8 cellular contexts compared by ENCODE assay signal in genomic region chr2:86623549-86624547, GRCh38. TPM values are rescaled to one million over a fixed set of nuclear protein-coding genes. Genes with fewer than 3 reads are reported as not detected.
DNase-seq lines count a peak whose midpoint lies in the region; TF ChIP-seq lines count a peak whose summit lies in the region.

RNF103 (minus strand) TSS chr2:86623865; CDS start chr2:86622886, 979 bp downstream.

- DNase-seq in EL, result peak; percentile 90
- peak; percentile 89 for DNase-seq in GOT3 (lab: John Stamatoyannopoulos, UW)
- peak; percentile 58 for DNase-seq in SHP77 treated with DMSO at 0.1 percent for 48 hours (lab: John Stamatoyannopoulos, UW)
- peak; percentile 98 for DNase-seq in activated effector memory CD4-positive, alpha-beta T cell treated with anti-CD3 and anti-CD28 coated beads, Interleukin-2, amount 50 U/mL, for 16 hours
- peak; percentile 85 for DNase-seq in fibroblast of the aortic adventitia (ENCODE audit: low read depth)
- DNase-seq in nephron progenitor cell, result peak; percentile 97

- H3K9me2 ChIP-seq in Loucy (replicated peaks; ENCODE audit: low read depth, low read length), result no peaks in the 10 kb centered on the region

- H3K4me1 ChIP-seq in Loucy (ENCODE audit: insufficient read depth, low read length, poor library complexity, severe bottlenecking), result peaks cover 39% of the 10 kb centered on the region

- peaks cover 42% of the 10 kb centered on the region for H3K79me2 ChIP-seq in Loucy (ENCODE audit: insufficient read depth, low read length)

- no peaks in the 10 kb centered on the region for H3F3A ChIP-seq in Loucy (ENCODE audit: low read depth)

- peaks cover 43% of the 10 kb centered on the region for H3K4me1 Mint-ChIP-seq in nephron progenitor cell
- peaks cover 38% of the 10 kb centered on the region for H3K4me1 Mint-ChIP-seq in stimulated activated naive CD8-positive, alpha-beta T cell treated with anti-CD3 and anti-CD28 coated beads, Interleukin-15, Interleukin-2, amounts not matched to agents 100 ng/mL and 50 ng/mL, for 24 hours (ENCODE audit: low read depth)

- peak within 1 kb of the TSS; percentile 98 for H3K4me3 Mint-ChIP-seq in nephron progenitor cell
- peak within 1 kb of the TSS; percentile 93 for H3K4me3 Mint-ChIP-seq in stimulated activated naive CD8-positive, alpha-beta T cell treated with anti-CD3 and anti-CD28 coated beads, Interleukin-15, Interleukin-2, amounts not matched to agents 100 ng/mL and 50 ng/mL, for 24 hours

- H3K27ac Mint-ChIP-seq in nephron progenitor cell, result peak within 1 kb of the TSS; percentile 97
- H3K27ac Mint-ChIP-seq in stimulated activated naive CD8-positive, alpha-beta T cell treated with anti-CD3 and anti-CD28 coated beads, Interleukin-15, Interleukin-2, amounts not matched to agents 100 ng/mL and 50 ng/mL, for 24 hours, result peak within 1 kb of the TSS; percentile 92

- H3K4me3 ChIP-seq in Loucy (ENCODE audit: low read length, poor library complexity, severe bottlenecking), result peak within 1 kb of the TSS; percentile 97
- H3K4me3 ChIP-seq in fibroblast of the aortic adventitia (ENCODE audit: low read depth, low read length), result peak within 1 kb of the TSS; percentile 76

- no peaks in the 10 kb centered on the region for H3K27me3 ChIP-seq in Loucy (ENCODE audit: insufficient read depth, low read length, poor library complexity, severe bottlenecking)

- H3K9me3 Mint-ChIP-seq in nephron progenitor cell, result no peaks in the 10 kb centered on the region
- no peaks in the 10 kb centered on the region for H3K9me3 Mint-ChIP-seq in stimulated activated naive CD8-positive, alpha-beta T cell treated with anti-CD3 and anti-CD28 coated beads, Interleukin-15, Interleukin-2, amounts not matched to agents 100 ng/mL and 50 ng/mL, for 24 hours

- H2AFZ ChIP-seq in Loucy (ENCODE audit: low read length), result peak within 1 kb of the TSS; percentile 95

- H3K9me3 ChIP-seq in Loucy (ENCODE audit: insufficient read depth, low read depth, low read length), result no peaks in the 10 kb centered on the region

- H3K36me3 Mint-ChIP-seq in nephron progenitor cell (ENCODE audit: low read depth), result peaks cover 14% of the 10 kb centered on the region
- peaks cover 15% of the 10 kb centered on the region for H3K36me3 Mint-ChIP-seq in stimulated activated naive CD8-positive, alpha-beta T cell treated with anti-CD3 and anti-CD28 coated beads, Interleukin-15, Interleukin-2, amounts not matched to agents 100 ng/mL and 50 ng/mL, for 24 hours (ENCODE audit: low read depth)

- no peaks in the 10 kb centered on the region for H3K36me3 ChIP-seq in Loucy (ENCODE audit: insufficient read depth, low read length)

- H4K20me1 ChIP-seq in Loucy (ENCODE audit: insufficient read depth, low read length, poor library complexity, severe bottlenecking), result peaks cover 37% of the 10 kb centered on the region

- TF ChIP-seq CTCF in Loucy (conservative IDR thresholded peaks at IDR 0.05; ENCODE audit: low read length), result no peak
- TF ChIP-seq CTCF in fibroblast of the aortic adventitia (IDR thresholded peaks at IDR 0.05; ENCODE audit: insufficient read depth, low read length), result no peak
- TF ChIP-seq CTCF in nephron progenitor cell (IDR thresholded peaks at IDR 0.05), result no peak

- peak within 1 kb of the TSS; percentile 91 for H3K9ac ChIP-seq in Loucy (ENCODE audit: low read depth, low read length, poor library complexity, severe bottlenecking)

- peak within 1 kb of the TSS; percentile 95 for H3K4me2 ChIP-seq in Loucy (ENCODE audit: low read depth, low read length, poor library complexity, severe bottlenecking)

- H3K27me3 Mint-ChIP-seq in nephron progenitor cell (ENCODE audit: low read depth, poor library complexity), result peaks cover 3% of the 10 kb centered on the region
- H3K27me3 Mint-ChIP-seq in stimulated activated naive CD8-positive, alpha-beta T cell treated with anti-CD3 and anti-CD28 coated beads, Interleukin-15, Interleukin-2, amounts not matched to agents 100 ng/mL and 50 ng/mL, for 24 hours, result no peaks in the 10 kb centered on the region

RNA-seq across cellular contexts. Expression of gene RNF103, which starts in this region (rescaled TPM):
- total RNA-seq in fibroblast of the aortic adventitia (ENCODE audit: low replicate concordance), result 25.0 and 25.1 TPM in 2 replicates

Comparison
In these comparisons a context has a peak if more than half of its experiments do, and no peak if none do; other contexts are left out.
1. Peak in every context shown above with its lines: DNase-seq and H3K4me3 ChIP-seq.